9 cellular contexts compared by ENCODE assay signal in the genomic region with DNA sequence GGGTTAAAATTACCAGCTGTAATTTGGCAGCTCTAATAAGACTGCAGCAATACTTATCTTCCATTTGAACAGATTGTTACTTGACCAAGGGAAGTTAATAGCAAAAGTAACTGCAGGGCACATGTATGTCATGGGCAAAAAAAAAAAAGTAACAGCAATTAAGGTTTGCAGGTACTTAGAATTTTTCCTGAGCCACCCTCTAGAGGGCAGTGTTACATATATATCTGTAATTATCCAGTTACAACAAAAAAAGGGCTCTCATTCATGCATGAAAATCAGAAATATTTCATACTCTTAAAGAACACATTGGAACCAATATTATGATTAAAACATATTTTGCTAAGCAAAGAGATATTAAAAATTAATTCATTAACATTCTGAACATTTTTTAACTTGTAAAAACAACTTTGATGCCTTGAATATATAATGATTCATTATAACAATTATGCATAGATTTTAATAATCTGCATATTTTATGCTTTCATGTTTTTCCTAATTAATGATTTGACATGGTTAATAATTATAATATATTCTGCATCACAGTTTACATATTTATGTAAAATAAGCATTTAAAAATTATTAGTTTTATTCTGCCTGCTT. TPM values are rescaled to one million over a fixed set of nuclear protein-coding genes. Genes with fewer than 3 reads are reported as not detected.
DNase-seq lines count a peak whose midpoint lies in the region; ATAC-seq and TF ChIP-seq lines count a peak whose summit lies in the region.
"Had no signal": no experiment of that assay in that cellular context is flagged by ENCODE, and none has a peak within 500 bp of the region (broad histone marks: within the 10 kb centered on the region; RNA-seq: fewer than 3 reads in every experiment).

No MANE protein-coding gene starts in this region.

- no peak overlapping the region for H3K4me3 ChIP-seq in HAP-1
- no peak overlapping the region for H3K4me3 ChIP-seq in ascending aorta

- H3K27ac Mint-ChIP-seq in activated CD4-positive, alpha-beta T cell treated with anti-CD3 and anti-CD28 coated beads, Interleukin-2, amount 10 ng/mL, durations not matched to agents 24 days and 14 days: no peak overlapping the region

- no peaks in the 10 kb centered on the region for H3K9me3 Mint-ChIP-seq in activated CD4-positive, alpha-beta T cell treated with anti-CD3 and anti-CD28 coated beads, Interleukin-2, amount 10 ng/mL, durations not matched to agents 24 days and 14 days
- H3K9me3 Mint-ChIP-seq: CD8-positive, alpha-beta memory T cell had no signal

- H3K27ac ChIP-seq in ascending aorta: no peak overlapping the region

- H3K9me3 ChIP-seq in HAP-1 (no peaks in the 10 kb centered on the region), ascending aorta (no peaks in the 10 kb centered on the region)

- no peak for ATAC-seq in GM21529 (IDR thresholded peaks at IDR 0.05; ENCODE audit: unreplicated experiment)

- H3K4me1 ChIP-seq in HAP-1: no peaks in the 10 kb centered on the region
- H3K4me1 ChIP-seq in ascending aorta: no peaks in the 10 kb centered on the region

- H3K4me3 Mint-ChIP-seq in activated CD4-positive, alpha-beta T cell treated with anti-CD3 and anti-CD28 coated beads, Interleukin-2, amount 10 ng/mL, durations not matched to agents 24 days and 14 days: no peak overlapping the region
- H3K4me3 Mint-ChIP-seq: CD8-positive, alpha-beta memory T cell had no signal

- H3K36me3 Mint-ChIP-seq in activated CD4-positive, alpha-beta T cell treated with anti-CD3 and anti-CD28 coated beads, Interleukin-2, amount 10 ng/mL, durations not matched to agents 24 days and 14 days (ENCODE audit: low read depth): peaks cover 15% of the 10 kb centered on the region

- peaks cover 6% of the 10 kb centered on the region for H3K4me1 Mint-ChIP-seq in activated CD4-positive, alpha-beta T cell treated with anti-CD3 and anti-CD28 coated beads, Interleukin-2, amount 10 ng/mL, durations not matched to agents 24 days and 14 days

- H3K36me3 ChIP-seq in HAP-1 (replicated peaks) (peaks cover 30% of the 10 kb centered on the region), ascending aorta (peaks cover 3 to 7% of the 10 kb centered on the region in 2 donors)

- no peaks in the 10 kb centered on the region for H3K27me3 ChIP-seq in HAP-1 (ENCODE audit: low read depth)
- no peaks in the 10 kb centered on the region for H3K27me3 ChIP-seq in ascending aorta

- H3K27me3 Mint-ChIP-seq in activated CD4-positive, alpha-beta T cell treated with anti-CD3 and anti-CD28 coated beads, Interleukin-2, amount 10 ng/mL, durations not matched to agents 24 days and 14 days: no peaks in the 10 kb centered on the region
- H3K27me3 Mint-ChIP-seq: CD8-positive, alpha-beta memory T cell had no signal

- intact Hi-C loops in activated CD4-positive, alpha-beta T cell treated with anti-CD3 and anti-CD28 coated beads, Interleukin-2, amount 10 ng/mL, durations not matched to agents 24 days and 14 days (cut with micrococcal nuclease): loop anchor here (2.0 kb wide), 1 partner anchor 52 kb away; no protein-coding TSS in a partner anchor
- intact Hi-C loops in ascending aorta (cut with DNase I): no loop called here

- peak in 2 of 3 experiments; percentile 22 to 60 for TF ChIP-seq CTCF in ascending aorta (IDR thresholded peaks at IDR 0.05)

- in situ Hi-C loops in HAP-1 (cut with MboI; ENCODE audit: low sequenced_read_pairs): no loop called here

- peak; percentile 75 for DNase-seq in activated CD4-positive, alpha-beta T cell treated with anti-CD3 and anti-CD28 coated beads, Interleukin-2, amount 10 ng/mL, durations not matched to agents 24 days and 14 days
- DNase-seq in activated CD4-positive, alpha-beta T cell treated with anti-CD3 and anti-CD28 coated beads, Interleukin-2, amount 50 U/mL, for 4 hours: no peak
- peak; percentile 67 to 71 for DNase-seq in HAP-1 (ENCODE audit: low spot score in 2 of 2)
- DNase-seq in NCI-H446 treated with DMSO at 0.1 percent for 48 hours (lab: John Stamatoyannopoulos, UW): peak; percentile 42
- no peak for DNase-seq in ascending aorta (ENCODE audit: low spot score in 2 of 2)
- peak; percentile 15 for DNase-seq in kidney glomerular epithelial cell (lab: John Stamatoyannopoulos, UW)
- no peak for DNase-seq in NCI-H128 (lab: John Stamatoyannopoulos, UW; ENCODE audit: unreplicated experiment)

RNA-seq across cellular contexts. Expression of a gene that starts 25.1 kb away (rescaled TPM):
- 34.7 and 36.3 TPM in 2 replicates for total RNA-seq in activated CD4-positive, alpha-beta T cell treated with anti-CD3 and anti-CD28 coated beads, Interleukin-2, amount 10 ng/mL, durations not matched to agents 24 days and 14 days
- total RNA-seq in ascending aorta: 22.9 TPM

Comparison
In these comparisons a context has a peak if more than half of its experiments do, and no peak if none do; other contexts are left out.
1. DNase-seq: peak in activated CD4-positive, alpha-beta T cell treated with anti-CD3 and anti-CD28 coated beads, Interleukin-2, amount 10 ng/mL, durations not matched to agents 24 days and 14 days (single experiment), HAP-1 (2 of 2), NCI-H446 treated with DMSO at 0.1 percent for 48 hours (single experiment) and kidney glomerular epithelial cell (single experiment); none in activated CD4-positive, alpha-beta T cell treated with anti-CD3 and anti-CD28 coated beads, Interleukin-2, amount 50 U/mL, for 4 hours (0 of 2), ascending aorta (0 of 2) and NCI-H128 (single experiment).